22 cellular contexts compared by ENCODE assay signal in genomic region chr21:34335316-34335715, GRCh38. TPM values are rescaled to one million over a fixed set of nuclear protein-coding genes. Genes with fewer than 3 reads are reported as not detected.
DNase-seq lines count a peak whose midpoint lies in the region; ATAC-seq, FAIRE-seq and TF ChIP-seq lines count a peak whose summit lies in the region.
"Had no signal": no experiment of that assay in that cellular context is flagged by ENCODE, and none has a peak within 500 bp of the region (broad histone marks: within the 10 kb centered on the region; RNA-seq: fewer than 3 reads in every experiment).

No MANE protein-coding gene starts in this region.

- intact Hi-C loops in thyroid gland (cut with DNase I), result no loop called here
- intact Hi-C loops in CD8-positive, alpha-beta T cell (cut with DNase I, micrococcal nuclease), result no loop called here
- intact Hi-C loops in HepG2 (cut with micrococcal nuclease; ENCODE audit: unreplicated experiment), result no loop called here

- WGBS in thyroid gland, 2 donors, result 36 to 51% methylated on average over 6 of the region's 6 CpGs
- whole genome bisulfite sequencing in HepG2 (ENCODE audit: low lambda C conversion rate), result 18% methylated on average over 4 of the region's 6 CpGs

- no peak overlapping the region for H3K4me3 ChIP-seq in HFF-Myc (replicated peaks; ENCODE audit: low read depth, low read length)
- H3K4me3 ChIP-seq in fibroblast of mammary gland (ENCODE audit: control insufficient read depth, low read depth, low read length), result no peak overlapping the region
- no peak overlapping the region for H3K4me3 ChIP-seq in thyroid gland (replicated peaks in 1 of 3)
- no peak overlapping the region for H3K4me3 ChIP-seq in CD8-positive, alpha-beta T cell (ENCODE audit: low read depth, low read length)
- H3K4me3 ChIP-seq in HepG2 (replicated peaks in 1 of 3; ENCODE audit: insufficient read depth in 1 of 3, low read depth in 2 of 3, low read length in 3 of 3), result no peak overlapping the region
- H3K4me3 ChIP-seq: BLaER1 treated with 17β-estradiol and CSF1 and Interleukin-3, amounts not matched to agents 10 nM and 100 nM; colonic mucosa; HAP-1; left lung; thoracic aorta had no signal

- CTCF ChIA-PET in CD8-positive, alpha-beta T cell (lab: Charles Lee), result interaction anchor here (2.7 kb wide), 1 partner anchor 411 kb away, joined by 10 read pairs; no protein-coding TSS in a partner anchor
- CTCF ChIA-PET in HepG2 (lab: Yijun Ruan, JAX; ENCODE audit: low intra/inter-chr PET ratio, low total read pairs), result no interaction called here

- H3K9me3 Mint-ChIP-seq in CD8-positive, alpha-beta T cell, result no peaks in the 10 kb centered on the region

- peaks cover 13 to 15% of the 10 kb centered on the region in 2 donors for H3K4me1 ChIP-seq in thyroid gland
- H3K4me1 ChIP-seq in CD8-positive, alpha-beta T cell (ENCODE audit: insufficient read depth, low read length), result no peaks in the 10 kb centered on the region
- H3K4me1 ChIP-seq in HepG2 (ENCODE audit: insufficient read depth, low read length), result peaks cover 13% of the 10 kb centered on the region
- H3K4me1 ChIP-seq: colonic mucosa, HAP-1, left lung had no signal

- H3K4me1 Mint-ChIP-seq in CD8-positive, alpha-beta T cell (ENCODE audit: low read depth), result no peaks in the 10 kb centered on the region
- H3K4me1 Mint-ChIP-seq: activated CD4-positive, alpha-beta T cell treated with anti-CD3 and anti-CD28 coated beads for 36 hours had no signal

- no peaks in the 10 kb centered on the region for H3K79me2 ChIP-seq in HepG2 (ENCODE audit: insufficient read depth, low read length)

- H3K27ac Mint-ChIP-seq in CD8-positive, alpha-beta T cell, result no peak overlapping the region
- H3K27ac Mint-ChIP-seq: activated CD4-positive, alpha-beta T cell treated with anti-CD3 and anti-CD28 coated beads for 36 hours had no signal

- no peak for FAIRE-seq in RCC 7860 (lab: Jason Lieb, UNC)
- no peak for FAIRE-seq in HepG2 (lab: Jason Lieb, UNC)
- FAIRE-seq: small intestine had no signal

- no peak overlapping the region for H3K4me2 ChIP-seq in HepG2 (ENCODE audit: low read depth, low read length)
- H3K4me2 ChIP-seq: BLaER1 treated with 17β-estradiol and CSF1 and Interleukin-3, amounts not matched to agents 10 nM and 100 nM had no signal

- no peak for TF ChIP-seq CTCF in HFF-Myc (IDR thresholded peaks at IDR 0.05; ENCODE audit: low read depth, low read length, missing control alignments)
- no peak for TF ChIP-seq CTCF in fibroblast of mammary gland (conservative IDR thresholded peaks at IDR 0.05; ENCODE audit: control insufficient read depth, insufficient read depth, low read depth, low read length)
- no peak for TF ChIP-seq CTCF in thyroid gland (IDR thresholded peaks at IDR 0.05)
- no peak for TF ChIP-seq CTCF in CD8-positive, alpha-beta T cell (IDR thresholded peaks at IDR 0.05)
- no peak for TF ChIP-seq CTCF in HepG2 (CRISPR knock-in tag; IDR thresholded peaks at IDR 0.05)

- TF ChIP-seq EP300 in HepG2 (IDR thresholded peaks at IDR 0.05; ENCODE audit: low read depth in 2 of 2, low read length in 2 of 2) (no peak), HepG2 (CRISPR knock-in tag; IDR thresholded peaks at IDR 0.05; ENCODE audit: borderline replicate concordance) (no peak)

- no peak overlapping the region for H3K9ac ChIP-seq in HepG2 (ENCODE audit: insufficient read depth, low read depth, low read length)
- H3K9ac ChIP-seq: BLaER1 treated with 17β-estradiol and CSF1 and Interleukin-3, amounts not matched to agents 10 nM and 100 nM had no signal

- H3K27me3 ChIP-seq in thyroid gland, result no peaks in the 10 kb centered on the region
- no peaks in the 10 kb centered on the region for H3K27me3 ChIP-seq in CD8-positive, alpha-beta T cell (ENCODE audit: insufficient read depth, low read length)
- peaks cover 1 to 43% of the 10 kb centered on the region in 2 experiments; a peak in 3 of 5 replicates for H3K27me3 ChIP-seq in HepG2 (ENCODE audit: control insufficient read depth in 1 of 2, insufficient read depth in 2 of 2, low read length in 2 of 2)
- H3K27me3 ChIP-seq: BLaER1 treated with 17β-estradiol and CSF1 and Interleukin-3, amounts not matched to agents 10 nM and 100 nM; colonic mucosa; left lung had no signal

- no peaks in the 10 kb centered on the region for H3K27me3 Mint-ChIP-seq in CD8-positive, alpha-beta T cell (ENCODE audit: low read depth)
- H3K27me3 Mint-ChIP-seq: activated CD4-positive, alpha-beta T cell treated with anti-CD3 and anti-CD28 coated beads for 36 hours had no signal

- no peak for TF ChIP-seq RAD21 in HepG2 (CRISPR knock-in tag; IDR thresholded peaks at IDR 0.05)

- DNase-seq in HFF-Myc (ENCODE audit: extremely low read depth, low read depth), result peak; percentile 64
- DNase-seq in NCI-H774 (lab: John Stamatoyannopoulos, UW), result peak; percentile 68
- peak; percentile 43 for DNase-seq in fibroblast of mammary gland (ENCODE audit: low read depth)
- DNase-seq in thyroid gland, result peak; percentile 72 to 81
- DNase-seq in RCC 7860 (ENCODE audit: low spot score), result no peak
- no peak for DNase-seq in CD8-positive, alpha-beta T cell
- no peak for DNase-seq in HepG2 (ENCODE audit: low spot score)
- DNase-seq: activated CD4-positive, alpha-beta T cell treated with anti-CD3 and anti-CD28 coated beads for 36 hours; colonic mucosa; DMS79; left lung; NCI-H1694 treated with DMSO at 0.1 percent for 48 hours; NCI-H510A treated with DMSO at 0.1 percent for 48 hours; PC-3; posterior cingulate gyrus; small intestine had no signal

- H3K9me3 ChIP-seq in thyroid gland (no peaks in the 10 kb centered on the region), HepG2 (ENCODE audit: low read length) (no peaks in the 10 kb centered on the region)
- no peaks in the 10 kb centered on the region for H3K9me3 ChIP-seq in CD8-positive, alpha-beta T cell (ENCODE audit: low read length)
- H3K9me3 ChIP-seq: colonic mucosa, HAP-1, left lung, thoracic aorta had no signal

- ATAC-seq in CD8-positive, alpha-beta T cell, result no peak
- no peak for ATAC-seq in HepG2
- ATAC-seq: activated CD4-positive, alpha-beta T cell treated with anti-CD3 and anti-CD28 coated beads for 36 hours; left lung; PC-3 had no signal

- H3K36me3 ChIP-seq in thyroid gland (no peaks in the 10 kb centered on the region), HepG2 (replicated peaks in 1 of 2; ENCODE audit: control insufficient read depth in 1 of 2, insufficient read depth in 2 of 2, low read length in 2 of 2) (no peaks in the 10 kb centered on the region)
- no peaks in the 10 kb centered on the region for H3K36me3 ChIP-seq in CD8-positive, alpha-beta T cell (ENCODE audit: insufficient read depth, low read length)
- H3K36me3 ChIP-seq: BLaER1 treated with 17β-estradiol and CSF1 and Interleukin-3, amounts not matched to agents 10 nM and 100 nM; colonic mucosa; HAP-1; left lung; thoracic aorta had no signal

- BruUV-seq in HepG2 (replicated peaks; lab: Mats Ljungman, UMichigan), result no TSS peak

- in situ Hi-C loops in HepG2 (cut with HindIII; ENCODE audit: extremely low pct_ligation_motif_present, low pct_unique_long_range_greater_than_20kb), result no loop called here

- no peak for TF ChIP-seq POLR2A in thyroid gland (IDR thresholded peaks at IDR 0.05)
- TF ChIP-seq POLR2A in HepG2 (IDR thresholded peaks at IDR 0.05; ENCODE audit: insufficient read depth in 1 of 2, low read depth in 2 of 2, low read length in 2 of 2), result no peak

- no peak overlapping the region for H2AFZ ChIP-seq in HepG2 (ENCODE audit: low read length)

- H3K27ac ChIP-seq in thyroid gland, result peak overlapping the region; percentile 48 to 56 (median 53)
- H3K27ac ChIP-seq in CD8-positive, alpha-beta T cell (ENCODE audit: low read depth, low read length), result no peak overlapping the region
- no peak overlapping the region for H3K27ac ChIP-seq in HepG2 (ENCODE audit: extremely low read length, insufficient read depth, low read length)
- H3K27ac ChIP-seq: BLaER1 treated with 17β-estradiol and CSF1 and Interleukin-3, amounts not matched to agents 10 nM and 100 nM; colonic mucosa; left lung had no signal

- no peaks in the 10 kb centered on the region for H4K20me1 ChIP-seq in HepG2 (ENCODE audit: insufficient read depth, low read length)
- H4K20me1 ChIP-seq: BLaER1 treated with 17β-estradiol and CSF1 and Interleukin-3, amounts not matched to agents 10 nM and 100 nM had no signal

- H3K4me3 Mint-ChIP-seq in CD8-positive, alpha-beta T cell, result no peak overlapping the region
- H3K4me3 Mint-ChIP-seq: activated CD4-positive, alpha-beta T cell treated with anti-CD3 and anti-CD28 coated beads for 36 hours had no signal

- POLR2A ChIA-PET in CD8-positive, alpha-beta T cell (lab: Charles Lee), result no interaction called here
- POLR2A ChIA-PET in HepG2 (lab: Yijun Ruan, JAX), result no interaction called here

- H3K36me3 Mint-ChIP-seq in CD8-positive, alpha-beta T cell, result no peaks in the 10 kb centered on the region

RNA-seq across cellular contexts. Expression of gene KCNE2, which starts 28.5 kb away (rescaled TPM):
- total RNA-seq in thyroid gland, result under 1 TPM in 1 of 4 donors, not detected in 3; 0.78 TPM
- total RNA-seq in CD8-positive, alpha-beta T cell, result not detected
- total RNA-seq in HepG2 (2016; rRNA removed; fragmentation: Illumina TruSeq; extraction: Trizol), result not detected in 2 replicates
- total RNA-seq in HepG2 (2016; cell fraction: cytosol; rRNA removed; fragmentation: Illumina TruSeq; extraction: Trizol; ENCODE audit: low read depth), result not detected in 2 replicates
- total RNA-seq in HepG2 (2016; cell fraction: insoluble cytoplasmic fraction; rRNA removed; fragmentation: Illumina TruSeq; extraction: Trizol), result not detected in 2 replicates
- not detected in 2 replicates for total RNA-seq in HepG2 (2016; cell fraction: membrane; rRNA removed; fragmentation: Illumina TruSeq; extraction: Trizol)
- not detected in 2 replicates for total RNA-seq in HepG2 (2016; cell fraction: nucleus; rRNA removed; fragmentation: Illumina TruSeq; extraction: Trizol)
- 0.07 TPM in 1 of 2 replicates, not detected in the other for polyA plus RNA-seq in HepG2 (2011; rRNA removed)
- polyA plus RNA-seq in HepG2 (2011; cell fraction: cytosol; rRNA removed), result not detected in 2 replicates
- polyA plus RNA-seq in HepG2 (2011; cell fraction: nucleus; rRNA removed), result not detected in 2 replicates
- not detected in 2 replicates for polyA plus RNA-seq in HepG2 (2012)
- polyA plus RNA-seq in HepG2 (2016; cell fraction: cytosol; fragmentation: Illumina TruSeq; extraction: Trizol; ENCODE audit: low read depth), result not detected in 2 replicates
- not detected in 2 replicates for polyA plus RNA-seq in HepG2 (2016; cell fraction: insoluble cytoplasmic fraction; fragmentation: Illumina TruSeq; extraction: Trizol; ENCODE audit: low read depth)
- not detected in 2 replicates for polyA plus RNA-seq in HepG2 (2016; cell fraction: membrane; fragmentation: Illumina TruSeq; extraction: Trizol; ENCODE audit: low read depth)
- not detected in 2 replicates for polyA plus RNA-seq in HepG2 (2016; cell fraction: nucleus; fragmentation: Illumina TruSeq; extraction: Trizol; ENCODE audit: insufficient read depth, low read depth)
- not detected in 2 replicates for polyA minus RNA-seq in HepG2 (2011; rRNA and poly(A)+ RNA removed; ENCODE audit: low replicate concordance)
- not detected in 2 replicates for polyA minus RNA-seq in HepG2 (2011; cell fraction: cytosol; rRNA and poly(A)+ RNA removed)
- not detected in 2 replicates for polyA minus RNA-seq in HepG2 (2011; cell fraction: nucleus; rRNA and poly(A)+ RNA removed)
- total RNA-seq: activated CD4-positive, alpha-beta T cell treated with anti-CD3 and anti-CD28 coated beads for 36 hours; HT1080; left lung; myocyte; PC-3; SK-MEL-5; thoracic aorta had no signal

RNA-seq across cellular contexts. Expression of gene SMIM11, which starts 40.0 kb away (rescaled TPM):
- total RNA-seq in thyroid gland (10 to 100 TPM in 2 of 4 donors, 1 to 10 TPM in 2; 1.5 to 64.1 (median 12.0) TPM), HepG2 (2016; rRNA removed; fragmentation: Illumina TruSeq; extraction: Trizol) (6.4 and 33.6 TPM in 2 replicates)
- total RNA-seq in CD8-positive, alpha-beta T cell, result 1 to 10 TPM; 1.7 to 2.9 TPM
- 3.6 and 4.4 TPM in 2 replicates for total RNA-seq in HepG2 (2016; cell fraction: cytosol; rRNA removed; fragmentation: Illumina TruSeq; extraction: Trizol; ENCODE audit: low read depth)
- total RNA-seq in HepG2 (2016; cell fraction: insoluble cytoplasmic fraction; rRNA removed; fragmentation: Illumina TruSeq; extraction: Trizol), result 3.9 and 6.3 TPM in 2 replicates
- total RNA-seq in HepG2 (2016; cell fraction: membrane; rRNA removed; fragmentation: Illumina TruSeq; extraction: Trizol), result 3.8 and 22.1 TPM in 2 replicates
- 2.7 and 5.4 TPM in 2 replicates for total RNA-seq in HepG2 (2016; cell fraction: nucleus; rRNA removed; fragmentation: Illumina TruSeq; extraction: Trizol)
- 6.8 and 18.9 TPM in 2 replicates for polyA plus RNA-seq in HepG2 (2011; rRNA removed)
- polyA plus RNA-seq in HepG2 (2011; cell fraction: cytosol; rRNA removed), result 3.8 and 5.2 TPM in 2 replicates
- polyA plus RNA-seq in HepG2 (2011; cell fraction: nucleus; rRNA removed), result 2.1 and 6.5 TPM in 2 replicates
- 0.95 and 1.3 TPM in 2 replicates for polyA plus RNA-seq in HepG2 (2012)
- polyA plus RNA-seq in HepG2 (2016; cell fraction: cytosol; fragmentation: Illumina TruSeq; extraction: Trizol; ENCODE audit: low read depth), result 20.7 and 38.8 TPM in 2 replicates
- polyA plus RNA-seq in HepG2 (2016; cell fraction: insoluble cytoplasmic fraction; fragmentation: Illumina TruSeq; extraction: Trizol; ENCODE audit: low read depth), result 5.8 and 18.1 TPM in 2 replicates
- polyA plus RNA-seq in HepG2 (2016; cell fraction: membrane; fragmentation: Illumina TruSeq; extraction: Trizol; ENCODE audit: low read depth), result 9.3 and 18.0 TPM in 2 replicates
- 4.7 and 7.1 TPM in 2 replicates for polyA plus RNA-seq in HepG2 (2016; cell fraction: nucleus; fragmentation: Illumina TruSeq; extraction: Trizol; ENCODE audit: insufficient read depth, low read depth)
- polyA minus RNA-seq in HepG2 (2011; rRNA and poly(A)+ RNA removed; ENCODE audit: low replicate concordance), result 3.0 and 12.3 TPM in 2 replicates
- 1.3 and 3.8 TPM in 2 replicates for polyA minus RNA-seq in HepG2 (2011; cell fraction: cytosol; rRNA and poly(A)+ RNA removed)
- polyA minus RNA-seq in HepG2 (2011; cell fraction: nucleus; rRNA and poly(A)+ RNA removed), result 3.0 and 6.0 TPM in 2 replicates

Comparison
In these comparisons a context has a peak if more than half of its experiments do, and no peak if none do; other contexts are left out.
1. DNase-seq: peak in HFF-Myc (single experiment), NCI-H774 (single experiment), fibroblast of mammary gland (single experiment) and thyroid gland (2 of 2); none in RCC 7860 (single experiment), CD8-positive, alpha-beta T cell (0 of 7) and HepG2 (single experiment).
2. H3K27ac ChIP-seq: peak in thyroid gland (3 of 3); none in CD8-positive, alpha-beta T cell (single experiment) and HepG2 (single experiment).